In genomic region chr1:31064115-31064514, GRCh38 we compare ENCODE assay signal across 1 cellular context.
TF ChIP-seq lines count a peak whose summit lies in the region.

No MANE protein-coding gene starts in this region.

TF ChIP-seq in HepG2, 621 proteins besides CTCF, POLR2A, EP300 and RAD21 (continued from another document and continues in another):
- TF ChIP-seq BATF2 (CRISPR knock-in tag; IDR thresholded peaks at IDR 0.05) (no peak), FOXJ3 (CRISPR knock-in tag; IDR thresholded peaks at IDR 0.05; ENCODE audit: borderline replicate concordance) (peak; percentile 89; the same call in 1 of the 2 replicates), NR3C1 (CRISPR knock-in tag; IDR thresholded peaks at IDR 0.05) (no peak), MEF2D (CRISPR knock-in tag; IDR thresholded peaks at IDR 0.05) (no peak), PBX2 (CRISPR knock-in tag; IDR thresholded peaks at IDR 0.05) (no peak), CERS6 (CRISPR knock-in tag; IDR thresholded peaks at IDR 0.05) (no peak), ZNF766 (CRISPR knock-in tag; IDR thresholded peaks at IDR 0.05; ENCODE audit: borderline replicate concordance) (no peak), ZNF484 (CRISPR knock-in tag; IDR thresholded peaks at IDR 0.05; ENCODE audit: borderline replicate concordance, low read depth) (no peak), ZNF850 (CRISPR knock-in tag; conservative IDR thresholded peaks at IDR 0.05) (no peak), CC2D1A (CRISPR knock-in tag; IDR thresholded peaks at IDR 0.05) (no peak), ZNF274 (CRISPR knock-in tag; IDR thresholded peaks at IDR 0.05) (no peak), CREM (IDR thresholded peaks at IDR 0.05) (peak; percentile 86), CREM (CRISPR knock-in tag; IDR thresholded peaks at IDR 0.05) (no peak), POLR2AphosphoS5 (IDR thresholded peaks at IDR 0.05; ENCODE audit: low read depth, low read length) (no peak), E2F1 (CRISPR knock-in tag; IDR thresholded peaks at IDR 0.05) (no peak), TFAP4 (IDR thresholded peaks at IDR 0.05; ENCODE audit: borderline replicate concordance, low read depth) (no peak), MBD4 (IDR thresholded peaks at IDR 0.05; ENCODE audit: borderline replicate concordance, low read length) (no peak), SAFB2 (CRISPR knock-in tag; IDR thresholded peaks at IDR 0.05; ENCODE audit: borderline replicate concordance, low read depth) (no peak), ZNF576 (CRISPR knock-in tag; IDR thresholded peaks at IDR 0.05) (no peak), ZNF574 (CRISPR knock-in tag; IDR thresholded peaks at IDR 0.05) (no peak), CAMTA2 (CRISPR knock-in tag; IDR thresholded peaks at IDR 0.05; ENCODE audit: borderline replicate concordance) (no peak), GTF3A (CRISPR knock-in tag; conservative IDR thresholded peaks at IDR 0.05) (no peak), ZNF513 (CRISPR knock-in tag; conservative IDR thresholded peaks at IDR 0.05) (no peak), CCDC6 (CRISPR knock-in tag; IDR thresholded peaks at IDR 0.05) (no peak), DPF2 (CRISPR knock-in tag; IDR thresholded peaks at IDR 0.05; ENCODE audit: borderline replicate concordance, low read depth) (no peak), ZNF816 (CRISPR knock-in tag; IDR thresholded peaks at IDR 0.05; ENCODE audit: borderline replicate concordance) (no peak), MTA1 (CRISPR knock-in tag; IDR thresholded peaks at IDR 0.05; ENCODE audit: borderline replicate concordance) (no peak), FOXK2 (IDR thresholded peaks at IDR 0.05) (no peak), ZHX1 (CRISPR knock-in tag; IDR thresholded peaks at IDR 0.05; ENCODE audit: low read depth) (no peak), TBP (CRISPR knock-in tag; IDR thresholded peaks at IDR 0.05) (no peak), KLF12 (CRISPR knock-in tag; IDR thresholded peaks at IDR 0.05; ENCODE audit: borderline replicate concordance) (no peak), ETV5 (CRISPR knock-in tag; IDR thresholded peaks at IDR 0.05; ENCODE audit: borderline replicate concordance) (no peak), ARID4A (CRISPR knock-in tag; IDR thresholded peaks at IDR 0.05; ENCODE audit: borderline replicate concordance) (no peak), ZNF205 (CRISPR knock-in tag; IDR thresholded peaks at IDR 0.05) (no peak), SIX1 (CRISPR knock-in tag; IDR thresholded peaks at IDR 0.05; ENCODE audit: borderline replicate concordance) (peak; percentile 16; the same call in 1 of the 2 replicates), TIGD3 (CRISPR knock-in tag; IDR thresholded peaks at IDR 0.05; ENCODE audit: borderline replicate concordance) (no peak), ARID3A (IDR thresholded peaks at IDR 0.05; ENCODE audit: low read depth, low read length) (peak; percentile 77; the same call in 1 of the 2 replicates), PCBP1 (IDR thresholded peaks at IDR 0.05; ENCODE audit: borderline replicate concordance, low read depth, low read length) (no peak)
